2 cellular contexts compared by ENCODE assay signal in the genomic region with DNA sequence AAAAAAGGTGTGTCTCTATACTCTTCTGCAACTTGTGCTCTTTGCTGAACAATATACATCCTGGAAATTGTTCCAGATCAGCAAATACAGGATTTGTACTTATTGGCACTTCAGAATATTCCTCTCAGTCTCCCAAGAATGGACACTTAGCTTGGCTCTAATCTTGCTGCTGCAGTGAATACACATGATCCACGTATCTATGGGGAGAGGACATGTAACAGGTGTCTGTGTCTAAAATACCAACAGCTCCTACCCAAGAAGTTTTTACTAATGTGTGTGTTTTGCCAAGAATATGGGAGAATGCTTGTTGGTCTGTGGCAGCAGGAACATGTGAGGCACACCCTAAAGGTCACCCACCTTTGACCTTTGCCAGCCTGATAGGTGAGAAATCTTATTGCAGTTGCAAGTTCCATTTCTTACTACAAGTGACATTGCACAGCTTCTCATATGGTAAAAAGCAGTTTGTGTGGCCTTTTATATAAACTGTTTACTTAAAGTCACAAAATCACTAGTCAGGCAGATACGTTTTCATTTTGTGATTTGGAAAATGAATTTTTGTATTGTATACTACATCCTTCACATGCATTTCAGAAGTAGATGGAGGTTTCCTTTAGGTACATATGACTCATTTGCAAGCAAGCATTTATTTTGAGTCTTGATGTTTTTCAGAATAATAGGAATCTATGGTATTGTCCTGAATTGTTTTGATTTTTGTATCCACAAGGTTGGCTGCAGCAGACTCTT.
TF ChIP-seq lines count a peak whose summit lies in the region.

No MANE protein-coding gene starts in this region.

TF ChIP-seq in liver, 16 proteins besides CTCF, POLR2A, EP300 and RAD21:
- TF ChIP-seq GABPA (IDR thresholded peaks at IDR 0.05 in 1 of 2, conservative IDR thresholded peaks at IDR 0.05 in 1 of 2) (no peak), FOXA1 (IDR thresholded peaks at IDR 0.05) (no peak), EGR1 (IDR thresholded peaks at IDR 0.05; ENCODE audit: low read depth in 2 of 2) (no peak), HNF4G (IDR thresholded peaks at IDR 0.05) (no peak), YY1 (IDR thresholded peaks at IDR 0.05) (no peak), SP1 (IDR thresholded peaks at IDR 0.05) (no peak), RXRA (IDR thresholded peaks at IDR 0.05) (peak in 1 of 2 donors; percentile 52), TAF1 (conservative IDR thresholded peaks at IDR 0.05) (no peak), HNF4A (conservative IDR thresholded peaks at IDR 0.05) (no peak), NR2F2 (IDR thresholded peaks at IDR 0.05) (peak; percentile 65), FOXA2 (IDR thresholded peaks at IDR 0.05) (no peak), JUND (IDR thresholded peaks at IDR 0.05) (no peak)
- TF ChIP-seq, protein P1, sequence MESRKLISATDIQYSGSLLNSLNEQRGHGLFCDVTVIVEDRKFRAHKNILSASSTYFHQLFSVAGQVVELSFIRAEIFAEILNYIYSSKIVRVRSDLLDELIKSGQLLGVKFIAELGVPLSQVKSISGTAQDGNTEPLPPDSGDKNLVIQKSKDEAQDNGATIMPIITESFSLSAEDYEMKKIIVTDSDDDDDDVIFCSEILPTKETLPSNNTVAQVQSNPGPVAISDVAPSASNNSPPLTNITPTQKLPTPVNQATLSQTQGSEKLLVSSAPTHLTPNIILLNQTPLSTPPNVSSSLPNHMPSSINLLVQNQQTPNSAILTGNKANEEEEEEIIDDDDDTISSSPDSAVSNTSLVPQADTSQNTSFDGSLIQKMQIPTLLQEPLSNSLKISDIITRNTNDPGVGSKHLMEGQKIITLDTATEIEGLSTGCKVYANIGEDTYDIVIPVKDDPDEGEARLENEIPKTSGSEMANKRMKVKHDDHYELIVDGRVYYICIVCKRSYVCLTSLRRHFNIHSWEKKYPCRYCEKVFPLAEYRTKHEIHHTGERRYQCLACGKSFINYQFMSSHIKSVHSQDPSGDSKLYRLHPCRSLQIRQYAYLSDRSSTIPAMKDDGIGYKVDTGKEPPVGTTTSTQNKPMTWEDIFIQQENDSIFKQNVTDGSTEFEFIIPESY (IDR thresholded peaks at IDR 0.05) = no peak
- TF ChIP-seq, protein P2, sequence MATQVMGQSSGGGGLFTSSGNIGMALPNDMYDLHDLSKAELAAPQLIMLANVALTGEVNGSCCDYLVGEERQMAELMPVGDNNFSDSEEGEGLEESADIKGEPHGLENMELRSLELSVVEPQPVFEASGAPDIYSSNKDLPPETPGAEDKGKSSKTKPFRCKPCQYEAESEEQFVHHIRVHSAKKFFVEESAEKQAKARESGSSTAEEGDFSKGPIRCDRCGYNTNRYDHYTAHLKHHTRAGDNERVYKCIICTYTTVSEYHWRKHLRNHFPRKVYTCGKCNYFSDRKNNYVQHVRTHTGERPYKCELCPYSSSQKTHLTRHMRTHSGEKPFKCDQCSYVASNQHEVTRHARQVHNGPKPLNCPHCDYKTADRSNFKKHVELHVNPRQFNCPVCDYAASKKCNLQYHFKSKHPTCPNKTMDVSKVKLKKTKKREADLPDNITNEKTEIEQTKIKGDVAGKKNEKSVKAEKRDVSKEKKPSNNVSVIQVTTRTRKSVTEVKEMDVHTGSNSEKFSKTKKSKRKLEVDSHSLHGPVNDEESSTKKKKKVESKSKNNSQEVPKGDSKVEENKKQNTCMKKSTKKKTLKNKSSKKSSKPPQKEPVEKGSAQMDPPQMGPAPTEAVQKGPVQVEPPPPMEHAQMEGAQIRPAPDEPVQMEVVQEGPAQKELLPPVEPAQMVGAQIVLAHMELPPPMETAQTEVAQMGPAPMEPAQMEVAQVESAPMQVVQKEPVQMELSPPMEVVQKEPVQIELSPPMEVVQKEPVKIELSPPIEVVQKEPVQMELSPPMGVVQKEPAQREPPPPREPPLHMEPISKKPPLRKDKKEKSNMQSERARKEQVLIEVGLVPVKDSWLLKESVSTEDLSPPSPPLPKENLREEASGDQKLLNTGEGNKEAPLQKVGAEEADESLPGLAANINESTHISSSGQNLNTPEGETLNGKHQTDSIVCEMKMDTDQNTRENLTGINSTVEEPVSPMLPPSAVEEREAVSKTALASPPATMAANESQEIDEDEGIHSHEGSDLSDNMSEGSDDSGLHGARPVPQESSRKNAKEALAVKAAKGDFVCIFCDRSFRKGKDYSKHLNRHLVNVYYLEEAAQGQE (IDR thresholded peaks at IDR 0.05) = no peak
- TF ChIP-seq, protein P3, sequence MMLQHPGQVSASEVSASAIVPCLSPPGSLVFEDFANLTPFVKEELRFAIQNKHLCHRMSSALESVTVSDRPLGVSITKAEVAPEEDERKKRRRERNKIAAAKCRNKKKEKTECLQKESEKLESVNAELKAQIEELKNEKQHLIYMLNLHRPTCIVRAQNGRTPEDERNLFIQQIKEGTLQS (IDR thresholded peaks at IDR 0.05) = no peak
- TF ChIP-seq, protein P4, sequence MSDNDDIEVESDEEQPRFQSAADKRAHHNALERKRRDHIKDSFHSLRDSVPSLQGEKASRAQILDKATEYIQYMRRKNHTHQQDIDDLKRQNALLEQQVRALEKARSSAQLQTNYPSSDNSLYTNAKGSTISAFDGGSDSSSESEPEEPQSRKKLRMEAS (IDR thresholded peaks at IDR 0.05) = no peak

TF ChIP-seq in HepG2, 621 proteins besides CTCF, POLR2A, EP300 and RAD21:
- no peak for TF ChIP-seq ZNF607 (CRISPR knock-in tag; IDR thresholded peaks at IDR 0.05; ENCODE audit: borderline replicate concordance)
- TF ChIP-seq ZNF782 (CRISPR knock-in tag; IDR thresholded peaks at IDR 0.05; ENCODE audit: borderline replicate concordance) = no peak
- TF ChIP-seq, protein P5, sequence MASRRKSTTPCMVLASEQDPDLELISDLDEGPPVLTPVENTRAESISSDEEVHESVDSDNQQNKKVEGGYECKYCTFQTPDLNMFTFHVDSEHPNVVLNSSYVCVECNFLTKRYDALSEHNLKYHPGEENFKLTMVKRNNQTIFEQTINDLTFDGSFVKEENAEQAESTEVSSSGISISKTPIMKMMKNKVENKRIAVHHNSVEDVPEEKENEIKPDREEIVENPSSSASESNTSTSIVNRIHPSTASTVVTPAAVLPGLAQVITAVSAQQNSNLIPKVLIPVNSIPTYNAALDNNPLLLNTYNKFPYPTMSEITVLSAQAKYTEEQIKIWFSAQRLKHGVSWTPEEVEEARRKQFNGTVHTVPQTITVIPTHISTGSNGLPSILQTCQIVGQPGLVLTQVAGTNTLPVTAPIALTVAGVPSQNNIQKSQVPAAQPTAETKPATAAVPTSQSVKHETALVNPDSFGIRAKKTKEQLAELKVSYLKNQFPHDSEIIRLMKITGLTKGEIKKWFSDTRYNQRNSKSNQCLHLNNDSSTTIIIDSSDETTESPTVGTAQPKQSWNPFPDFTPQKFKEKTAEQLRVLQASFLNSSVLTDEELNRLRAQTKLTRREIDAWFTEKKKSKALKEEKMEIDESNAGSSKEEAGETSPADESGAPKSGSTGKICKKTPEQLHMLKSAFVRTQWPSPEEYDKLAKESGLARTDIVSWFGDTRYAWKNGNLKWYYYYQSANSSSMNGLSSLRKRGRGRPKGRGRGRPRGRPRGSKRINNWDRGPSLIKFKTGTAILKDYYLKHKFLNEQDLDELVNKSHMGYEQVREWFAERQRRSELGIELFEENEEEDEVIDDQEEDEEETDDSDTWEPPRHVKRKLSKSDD (CRISPR knock-in tag; IDR thresholded peaks at IDR 0.05; ENCODE audit: low read depth) = no peak
- TF ChIP-seq, protein P6, sequence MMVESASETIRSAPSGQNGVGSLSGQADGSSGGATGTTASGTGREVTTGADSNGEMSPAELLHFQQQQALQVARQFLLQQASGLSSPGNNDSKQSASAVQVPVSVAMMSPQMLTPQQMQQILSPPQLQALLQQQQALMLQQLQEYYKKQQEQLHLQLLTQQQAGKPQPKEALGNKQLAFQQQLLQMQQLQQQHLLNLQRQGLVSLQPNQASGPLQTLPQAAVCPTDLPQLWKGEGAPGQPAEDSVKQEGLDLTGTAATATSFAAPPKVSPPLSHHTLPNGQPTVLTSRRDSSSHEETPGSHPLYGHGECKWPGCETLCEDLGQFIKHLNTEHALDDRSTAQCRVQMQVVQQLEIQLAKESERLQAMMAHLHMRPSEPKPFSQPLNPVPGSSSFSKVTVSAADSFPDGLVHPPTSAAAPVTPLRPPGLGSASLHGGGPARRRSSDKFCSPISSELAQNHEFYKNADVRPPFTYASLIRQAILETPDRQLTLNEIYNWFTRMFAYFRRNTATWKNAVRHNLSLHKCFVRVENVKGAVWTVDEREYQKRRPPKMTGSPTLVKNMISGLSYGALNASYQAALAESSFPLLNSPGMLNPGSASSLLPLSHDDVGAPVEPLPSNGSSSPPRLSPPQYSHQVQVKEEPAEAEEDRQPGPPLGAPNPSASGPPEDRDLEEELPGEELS (CRISPR knock-in tag; IDR thresholded peaks at IDR 0.05) = no peak
- no peak for TF ChIP-seq ZBTB42 (CRISPR knock-in tag; IDR thresholded peaks at IDR 0.05)
- TF ChIP-seq, protein P7, sequence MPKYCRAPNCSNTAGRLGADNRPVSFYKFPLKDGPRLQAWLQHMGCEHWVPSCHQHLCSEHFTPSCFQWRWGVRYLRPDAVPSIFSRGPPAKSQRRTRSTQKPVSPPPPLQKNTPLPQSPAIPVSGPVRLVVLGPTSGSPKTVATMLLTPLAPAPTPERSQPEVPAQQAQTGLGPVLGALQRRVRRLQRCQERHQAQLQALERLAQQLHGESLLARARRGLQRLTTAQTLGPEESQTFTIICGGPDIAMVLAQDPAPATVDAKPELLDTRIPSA (CRISPR knock-in tag; IDR thresholded peaks at IDR 0.05; ENCODE audit: borderline replicate concordance) = no peak
- TF ChIP-seq, protein P8, sequence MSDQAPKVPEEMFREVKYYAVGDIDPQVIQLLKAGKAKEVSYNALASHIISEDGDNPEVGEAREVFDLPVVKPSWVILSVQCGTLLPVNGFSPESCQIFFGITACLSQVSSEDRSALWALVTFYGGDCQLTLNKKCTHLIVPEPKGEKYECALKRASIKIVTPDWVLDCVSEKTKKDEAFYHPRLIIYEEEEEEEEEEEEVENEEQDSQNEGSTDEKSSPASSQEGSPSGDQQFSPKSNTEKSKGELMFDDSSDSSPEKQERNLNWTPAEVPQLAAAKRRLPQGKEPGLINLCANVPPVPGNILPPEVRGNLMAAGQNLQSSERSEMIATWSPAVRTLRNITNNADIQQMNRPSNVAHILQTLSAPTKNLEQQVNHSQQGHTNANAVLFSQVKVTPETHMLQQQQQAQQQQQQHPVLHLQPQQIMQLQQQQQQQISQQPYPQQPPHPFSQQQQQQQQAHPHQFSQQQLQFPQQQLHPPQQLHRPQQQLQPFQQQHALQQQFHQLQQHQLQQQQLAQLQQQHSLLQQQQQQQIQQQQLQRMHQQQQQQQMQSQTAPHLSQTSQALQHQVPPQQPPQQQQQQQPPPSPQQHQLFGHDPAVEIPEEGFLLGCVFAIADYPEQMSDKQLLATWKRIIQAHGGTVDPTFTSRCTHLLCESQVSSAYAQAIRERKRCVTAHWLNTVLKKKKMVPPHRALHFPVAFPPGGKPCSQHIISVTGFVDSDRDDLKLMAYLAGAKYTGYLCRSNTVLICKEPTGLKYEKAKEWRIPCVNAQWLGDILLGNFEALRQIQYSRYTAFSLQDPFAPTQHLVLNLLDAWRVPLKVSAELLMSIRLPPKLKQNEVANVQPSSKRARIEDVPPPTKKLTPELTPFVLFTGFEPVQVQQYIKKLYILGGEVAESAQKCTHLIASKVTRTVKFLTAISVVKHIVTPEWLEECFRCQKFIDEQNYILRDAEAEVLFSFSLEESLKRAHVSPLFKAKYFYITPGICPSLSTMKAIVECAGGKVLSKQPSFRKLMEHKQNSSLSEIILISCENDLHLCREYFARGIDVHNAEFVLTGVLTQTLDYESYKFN (CRISPR knock-in tag; conservative IDR thresholded peaks at IDR 0.05) = no peak
- no peak for TF ChIP-seq AGO1 (IDR thresholded peaks at IDR 0.05; ENCODE audit: low read depth, low read length, poor library complexity, severe bottlenecking)
- no peak for TF ChIP-seq SMAD9 (CRISPR knock-in tag; IDR thresholded peaks at IDR 0.05)
- TF ChIP-seq, protein P9, sequence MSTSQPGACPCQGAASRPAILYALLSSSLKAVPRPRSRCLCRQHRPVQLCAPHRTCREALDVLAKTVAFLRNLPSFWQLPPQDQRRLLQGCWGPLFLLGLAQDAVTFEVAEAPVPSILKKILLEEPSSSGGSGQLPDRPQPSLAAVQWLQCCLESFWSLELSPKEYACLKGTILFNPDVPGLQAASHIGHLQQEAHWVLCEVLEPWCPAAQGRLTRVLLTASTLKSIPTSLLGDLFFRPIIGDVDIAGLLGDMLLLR (CRISPR knock-in tag; IDR thresholded peaks at IDR 0.05) = no peak
- TF ChIP-seq ZNF180 (CRISPR knock-in tag; IDR thresholded peaks at IDR 0.05; ENCODE audit: borderline replicate concordance, low read depth) = no peak
- TF ChIP-seq MAFK (conservative IDR thresholded peaks at IDR 0.05 in 1 of 2, IDR thresholded peaks at IDR 0.05 in 1 of 2; ENCODE audit: low read length in 2 of 2) = no peak
- no peak for TF ChIP-seq PCBP1 (IDR thresholded peaks at IDR 0.05; ENCODE audit: borderline replicate concordance, low read depth, low read length)
- TF ChIP-seq, protein P10, sequence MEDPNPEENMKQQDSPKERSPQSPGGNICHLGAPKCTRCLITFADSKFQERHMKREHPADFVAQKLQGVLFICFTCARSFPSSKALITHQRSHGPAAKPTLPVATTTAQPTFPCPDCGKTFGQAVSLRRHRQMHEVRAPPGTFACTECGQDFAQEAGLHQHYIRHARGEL (CRISPR knock-in tag; IDR thresholded peaks at IDR 0.05) = no peak
- TF ChIP-seq GTF2F1 (IDR thresholded peaks at IDR 0.05; ENCODE audit: low read length) = no peak
- TF ChIP-seq, protein P11, sequence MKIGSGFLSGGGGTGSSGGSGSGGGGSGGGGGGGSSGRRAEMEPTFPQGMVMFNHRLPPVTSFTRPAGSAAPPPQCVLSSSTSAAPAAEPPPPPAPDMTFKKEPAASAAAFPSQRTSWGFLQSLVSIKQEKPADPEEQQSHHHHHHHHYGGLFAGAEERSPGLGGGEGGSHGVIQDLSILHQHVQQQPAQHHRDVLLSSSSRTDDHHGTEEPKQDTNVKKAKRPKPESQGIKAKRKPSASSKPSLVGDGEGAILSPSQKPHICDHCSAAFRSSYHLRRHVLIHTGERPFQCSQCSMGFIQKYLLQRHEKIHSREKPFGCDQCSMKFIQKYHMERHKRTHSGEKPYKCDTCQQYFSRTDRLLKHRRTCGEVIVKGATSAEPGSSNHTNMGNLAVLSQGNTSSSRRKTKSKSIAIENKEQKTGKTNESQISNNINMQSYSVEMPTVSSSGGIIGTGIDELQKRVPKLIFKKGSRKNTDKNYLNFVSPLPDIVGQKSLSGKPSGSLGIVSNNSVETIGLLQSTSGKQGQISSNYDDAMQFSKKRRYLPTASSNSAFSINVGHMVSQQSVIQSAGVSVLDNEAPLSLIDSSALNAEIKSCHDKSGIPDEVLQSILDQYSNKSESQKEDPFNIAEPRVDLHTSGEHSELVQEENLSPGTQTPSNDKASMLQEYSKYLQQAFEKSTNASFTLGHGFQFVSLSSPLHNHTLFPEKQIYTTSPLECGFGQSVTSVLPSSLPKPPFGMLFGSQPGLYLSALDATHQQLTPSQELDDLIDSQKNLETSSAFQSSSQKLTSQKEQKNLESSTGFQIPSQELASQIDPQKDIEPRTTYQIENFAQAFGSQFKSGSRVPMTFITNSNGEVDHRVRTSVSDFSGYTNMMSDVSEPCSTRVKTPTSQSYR (CRISPR knock-in tag; IDR thresholded peaks at IDR 0.05; ENCODE audit: borderline replicate concordance) = no peak
- no peak for TF ChIP-seq ZNF550 (CRISPR knock-in tag; IDR thresholded peaks at IDR 0.05; ENCODE audit: borderline replicate concordance)
- no peak for TF ChIP-seq HHEX (CRISPR knock-in tag; IDR thresholded peaks at IDR 0.05)
